Comparison of ENCODE assay signal across 9 cellular contexts in genomic region chr15:82646250-82647044, GRCh38. TPM values are rescaled to one million over a fixed set of nuclear protein-coding genes. Genes with fewer than 3 reads are reported as not detected.
DNase-seq lines count a peak whose midpoint lies in the region; ATAC-seq and TF ChIP-seq lines count a peak whose summit lies in the region.
"Had no signal": no experiment of that assay in that cellular context is flagged by ENCODE, and none has a peak within 500 bp of the region (broad histone marks: within the 10 kb centered on the region; RNA-seq: fewer than 3 reads in every experiment).

No MANE protein-coding gene starts in this region.

- peak; percentile 21 for DNase-seq in activated CD4-positive, alpha-beta memory T cell treated with anti-CD3 and anti-CD28 coated beads for 36 hours
- DNase-seq in activated CD4-positive, alpha-beta memory T cell treated with anti-CD3 and anti-CD28 coated beads, Interleukin-2, amount 10 ng/mL, durations not matched to agents 7 days and 5 days: no peak
- DNase-seq in activated T-cell treated with anti-CD3 and anti-CD28 coated beads, Interleukin-2, amount 50 U/mL, for 72 hours: peak; percentile 11 to 19
- DNase-seq in iPS-NIHi7 (ENCODE audit: extremely low spot score): peak; percentile 71
- DNase-seq in testis: peak; percentile 52
- no peak for DNase-seq in GF-D8 (lab: John Stamatoyannopoulos, UW)
- no peak for DNase-seq in hepatic stellate cell (ENCODE audit: low spot score)
- DNase-seq: DMS153 had no signal

- TF ChIP-seq POLR2A in testis (IDR thresholded peaks at IDR 0.05): no peak

- H3K36me3 ChIP-seq in testis (ENCODE audit: low read depth, missing control alignments): no peaks in the 10 kb centered on the region

- no peaks in the 10 kb centered on the region for H3K9me3 ChIP-seq in testis

- intact Hi-C loops in activated CD4-positive, alpha-beta memory T cell treated with anti-CD3 and anti-CD28 coated beads for 36 hours (cut with micrococcal nuclease): no loop called here
- intact Hi-C loops in testis (cut with DNase I; ENCODE audit: low total_unique reads): no loop called here

- CTCF ChIA-PET in activated CD4-positive, alpha-beta memory T cell treated with anti-CD3 and anti-CD28 coated beads for 36 hours (lab: Charles Lee): no interaction called here
- CTCF ChIA-PET in activated CD4-positive, alpha-beta memory T cell treated with anti-CD3 and anti-CD28 coated beads, Interleukin-2, amount 10 ng/mL, durations not matched to agents 7 days and 5 days (lab: Charles Lee): no interaction called here

- POLR2A ChIA-PET in activated CD4-positive, alpha-beta memory T cell treated with anti-CD3 and anti-CD28 coated beads for 36 hours (lab: Charles Lee): no interaction called here
- POLR2A ChIA-PET in activated CD4-positive, alpha-beta memory T cell treated with anti-CD3 and anti-CD28 coated beads, Interleukin-2, amount 10 ng/mL, durations not matched to agents 7 days and 5 days (lab: Charles Lee): no interaction called here

- no peak overlapping the region for H3K4me3 Mint-ChIP-seq in activated CD4-positive, alpha-beta memory T cell treated with anti-CD3 and anti-CD28 coated beads for 36 hours
- no peak overlapping the region for H3K4me3 Mint-ChIP-seq in activated CD4-positive, alpha-beta memory T cell treated with anti-CD3 and anti-CD28 coated beads, Interleukin-2, amount 10 ng/mL, durations not matched to agents 7 days and 5 days
- H3K4me3 Mint-ChIP-seq in activated T-cell treated with anti-CD3 and anti-CD28 coated beads, Interleukin-2, amount 50 U/mL, for 72 hours: peak overlapping the region; percentile 64 to 75

- H3K9me3 Mint-ChIP-seq in activated CD4-positive, alpha-beta memory T cell treated with anti-CD3 and anti-CD28 coated beads for 36 hours: no peaks in the 10 kb centered on the region
- no peaks in the 10 kb centered on the region for H3K9me3 Mint-ChIP-seq in activated CD4-positive, alpha-beta memory T cell treated with anti-CD3 and anti-CD28 coated beads, Interleukin-2, amount 10 ng/mL, durations not matched to agents 7 days and 5 days
- no peaks in the 10 kb centered on the region for H3K9me3 Mint-ChIP-seq in activated T-cell treated with anti-CD3 and anti-CD28 coated beads, Interleukin-2, amount 50 U/mL, for 72 hours

- peak overlapping the region; percentile 58 to 67 for H3K4me3 ChIP-seq in testis

- H3K27me3 ChIP-seq in testis: no peaks in the 10 kb centered on the region

- peaks cover 45% of the 10 kb centered on the region for H3K27me3 Mint-ChIP-seq in activated CD4-positive, alpha-beta memory T cell treated with anti-CD3 and anti-CD28 coated beads for 36 hours
- peaks cover 51% of the 10 kb centered on the region for H3K27me3 Mint-ChIP-seq in activated CD4-positive, alpha-beta memory T cell treated with anti-CD3 and anti-CD28 coated beads, Interleukin-2, amount 10 ng/mL, durations not matched to agents 7 days and 5 days
- H3K27me3 Mint-ChIP-seq in activated T-cell treated with anti-CD3 and anti-CD28 coated beads, Interleukin-2, amount 50 U/mL, for 72 hours (ENCODE audit: low read depth): peaks cover 51% of the 10 kb centered on the region

- H3K4me1 ChIP-seq in testis: no peaks in the 10 kb centered on the region

- TF ChIP-seq CTCF in testis (IDR thresholded peaks at IDR 0.05): no peak

- peak in 1 of 2 donors; percentile 20 for ATAC-seq in activated T-cell treated with anti-CD3 and anti-CD28 coated beads, Interleukin-2, amount 50 U/mL, for 72 hours (replicated peaks in 1 of 2)
- no peak for ATAC-seq in GM21723 (IDR thresholded peaks at IDR 0.05; ENCODE audit: unreplicated experiment)

- peak overlapping the region; percentile 68 to 79 for H3K27ac ChIP-seq in testis

- peaks cover 9% of the 10 kb centered on the region for H3K4me1 Mint-ChIP-seq in activated CD4-positive, alpha-beta memory T cell treated with anti-CD3 and anti-CD28 coated beads for 36 hours (ENCODE audit: low read depth)
- H3K4me1 Mint-ChIP-seq in activated CD4-positive, alpha-beta memory T cell treated with anti-CD3 and anti-CD28 coated beads, Interleukin-2, amount 10 ng/mL, durations not matched to agents 7 days and 5 days: peaks cover 6% of the 10 kb centered on the region
- H3K4me1 Mint-ChIP-seq in activated T-cell treated with anti-CD3 and anti-CD28 coated beads, Interleukin-2, amount 50 U/mL, for 72 hours (ENCODE audit: low read depth): peaks cover 5% of the 10 kb centered on the region

- H3K36me3 Mint-ChIP-seq in activated CD4-positive, alpha-beta memory T cell treated with anti-CD3 and anti-CD28 coated beads for 36 hours: no peaks in the 10 kb centered on the region
- no peaks in the 10 kb centered on the region for H3K36me3 Mint-ChIP-seq in activated CD4-positive, alpha-beta memory T cell treated with anti-CD3 and anti-CD28 coated beads, Interleukin-2, amount 10 ng/mL, durations not matched to agents 7 days and 5 days (ENCODE audit: low read depth)
- peaks cover 0 to 2% of the 10 kb centered on the region in 2 donors for H3K36me3 Mint-ChIP-seq in activated T-cell treated with anti-CD3 and anti-CD28 coated beads, Interleukin-2, amount 50 U/mL, for 72 hours (ENCODE audit: insufficient read depth in 2 of 2)

- no peak overlapping the region for H3K27ac Mint-ChIP-seq in activated CD4-positive, alpha-beta memory T cell treated with anti-CD3 and anti-CD28 coated beads for 36 hours
- H3K27ac Mint-ChIP-seq in activated CD4-positive, alpha-beta memory T cell treated with anti-CD3 and anti-CD28 coated beads, Interleukin-2, amount 10 ng/mL, durations not matched to agents 7 days and 5 days: no peak overlapping the region
- no peak overlapping the region for H3K27ac Mint-ChIP-seq in activated T-cell treated with anti-CD3 and anti-CD28 coated beads, Interleukin-2, amount 50 U/mL, for 72 hours

- 2 to 11% methylated on average over 24 to 46 of the region's 56 CpGs for WGBS in testis, 2 donors

RNA-seq across cellular contexts. Expression of gene CPEB1, which starts 0.7 kb away (rescaled TPM):
- total RNA-seq in activated CD4-positive, alpha-beta memory T cell treated with anti-CD3 and anti-CD28 coated beads for 36 hours: under 1 TPM; 0.07 to 0.21 TPM
- not detected for total RNA-seq in activated CD4-positive, alpha-beta memory T cell treated with anti-CD3 and anti-CD28 coated beads, Interleukin-2, amount 10 ng/mL, durations not matched to agents 7 days and 5 days
- 1 to 10 TPM in 1 of 2 donors, under 1 TPM in 1; 0.48 to 1.1 TPM for total RNA-seq in activated T-cell treated with anti-CD3 and anti-CD28 coated beads, Interleukin-2, amount 50 U/mL, for 72 hours
- total RNA-seq in testis: 10 to 100 TPM; 74.3 to 89.1 TPM
- polyA plus RNA-seq in testis (ENCODE audit: insufficient read depth, low read depth, low replicate concordance): 60.8 TPM

Comparison
In these comparisons a context has a peak if more than half of its experiments do, and no peak if none do; other contexts are left out.
1. DNase-seq: peak in activated CD4-positive, alpha-beta memory T cell treated with anti-CD3 and anti-CD28 coated beads for 36 hours (single experiment), activated T-cell treated with anti-CD3 and anti-CD28 coated beads, Interleukin-2, amount 50 U/mL, for 72 hours (2 of 2), iPS-NIHi7 (single experiment) and testis (single experiment); none in activated CD4-positive, alpha-beta memory T cell treated with anti-CD3 and anti-CD28 coated beads, Interleukin-2, amount 10 ng/mL, durations not matched to agents 7 days and 5 days (single experiment), GF-D8 (single experiment) and hepatic stellate cell (single experiment).
2. H3K4me3 Mint-ChIP-seq: peak in activated T-cell treated with anti-CD3 and anti-CD28 coated beads, Interleukin-2, amount 50 U/mL, for 72 hours (2 of 2); none in activated CD4-positive, alpha-beta memory T cell treated with anti-CD3 and anti-CD28 coated beads for 36 hours (single experiment) and activated CD4-positive, alpha-beta memory T cell treated with anti-CD3 and anti-CD28 coated beads, Interleukin-2, amount 10 ng/mL, durations not matched to agents 7 days and 5 days (single experiment).
3. RNA of gene CPEB1, which starts 0.7 kb away (total RNA-seq): 74.3 to 89.1 TPM in testis; 0.48 to 1.1 TPM in activated T-cell treated with anti-CD3 and anti-CD28 coated beads, Interleukin-2, amount 50 U/mL, for 72 hours, 0.07 to 0.21 TPM in activated CD4-positive, alpha-beta memory T cell treated with anti-CD3 and anti-CD28 coated beads for 36 hours and not detected in activated CD4-positive, alpha-beta memory T cell treated with anti-CD3 and anti-CD28 coated beads, Interleukin-2, amount 10 ng/mL, durations not matched to agents 7 days and 5 days; every median in the first group is over 10 times any median in the second.